25 cellular contexts compared by ENCODE assay signal in the genomic region with DNA sequence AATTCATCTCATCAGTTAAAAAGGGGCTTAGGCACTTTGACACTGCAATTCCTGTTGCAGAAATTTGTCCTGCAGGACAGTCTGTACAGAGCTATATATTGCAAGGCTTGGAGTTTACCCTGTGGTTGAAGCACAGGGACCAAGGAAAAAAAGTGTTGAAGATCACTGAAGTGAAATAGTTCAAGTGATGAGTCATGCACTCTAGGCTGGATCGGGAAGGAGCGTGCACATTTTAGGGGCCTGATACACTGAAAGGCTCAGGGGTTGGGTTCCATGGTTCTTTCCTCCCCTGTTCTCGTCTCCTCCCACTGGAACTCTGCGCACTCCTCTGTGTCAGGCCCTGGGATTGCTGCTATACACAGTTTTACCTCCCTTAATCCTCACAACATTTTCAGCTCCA.
DNase-seq lines count a peak whose midpoint lies in the region; ATAC-seq, FAIRE-seq and TF ChIP-seq lines count a peak whose summit lies in the region.
"Had no signal": no experiment of that assay in that cellular context is flagged by ENCODE, and none has a peak within 500 bp of the region (broad histone marks: within the 10 kb centered on the region; RNA-seq: fewer than 3 reads in every experiment).

No MANE protein-coding gene starts in this region.

- no peak overlapping the region for H2BK15ac ChIP-seq in mesenchymal stem cell (ENCODE audit: low read depth, poor library complexity, severe bottlenecking)

- H3K27me3 ChIP-seq in GM23248 (replicated peaks; ENCODE audit: insufficient read depth) (no peaks in the 10 kb centered on the region), astrocyte (ENCODE audit: insufficient read depth, low read length) (no peaks in the 10 kb centered on the region), mesenchymal stem cell (ENCODE audit: control insufficient read depth in 1 of 2, insufficient read depth in 1 of 2, low read length in 2 of 2) (no peaks in the 10 kb centered on the region)

- H3K4me3 ChIP-seq in GM23248, result no peak overlapping the region
- no peak overlapping the region for H3K4me3 ChIP-seq in astrocyte (ENCODE audit: insufficient read depth, low read depth, low read length)
- H3K4me3 ChIP-seq in mesenchymal stem cell (ENCODE audit: insufficient read depth in 1 of 2, low read depth in 1 of 2, low read length in 2 of 2), result no peak overlapping the region
- H3K4me3 ChIP-seq in kidney (ENCODE audit: low read length in 2 of 2), result no peak overlapping the region
- H3K4me3 ChIP-seq: lower lobe of right lung, psoas muscle had no signal

- no peak overlapping the region for H3K14ac ChIP-seq in mesenchymal stem cell (ENCODE audit: low read length in 2 of 2)

- H3K4me3 Mint-ChIP-seq in astrocyte (ENCODE audit: unreplicated experiment), result no peak overlapping the region
- H3K4me3 Mint-ChIP-seq: activated B cell treated with CpG ODN at 0.5 μM for 24 hours; activated naive CD8-positive, alpha-beta T cell treated with anti-CD3 and anti-CD28 coated beads, Interleukin-2, amount 10 ng/mL, durations not matched to agents 7 days and 5 days; activated T-helper 17 cell treated with anti-CD3 and anti-CD28 coated beads, Interleukin-2, amount 50 U/mL, for 72 hours; stimulated activated memory B cell treated with anti-CD40 and anti-IgM and Interleukin-4, amounts not matched to agents 10 μg/mL and 1 μg/mL and 100 μg/mL, for 72 hours had no signal

- H3F3A ChIP-seq in GM23248 (ENCODE audit: insufficient read depth), result no peaks in the 10 kb centered on the region

- H3K79me2 ChIP-seq in GM23248 (ENCODE audit: insufficient read depth), result no peaks in the 10 kb centered on the region
- no peaks in the 10 kb centered on the region for H3K79me2 ChIP-seq in astrocyte (ENCODE audit: insufficient read depth, low read length)

- H3K36me3 ChIP-seq in GM23248 (ENCODE audit: low read depth), result no peaks in the 10 kb centered on the region
- no peaks in the 10 kb centered on the region for H3K36me3 ChIP-seq in astrocyte (ENCODE audit: insufficient read depth, low read length)
- H3K36me3 ChIP-seq in mesenchymal stem cell (ENCODE audit: control insufficient read depth in 1 of 2, insufficient read depth in 2 of 2, low read depth in 1 of 2, low read length in 2 of 2), result no peaks in the 10 kb centered on the region
- H3K36me3 ChIP-seq in kidney (ENCODE audit: control insufficient read depth in 1 of 2, insufficient read depth in 2 of 2, low read length in 2 of 2), result no peaks in the 10 kb centered on the region
- H3K36me3 ChIP-seq: lower lobe of right lung had no signal

- no peak overlapping the region for H2BK5ac ChIP-seq in mesenchymal stem cell (ENCODE audit: low read depth, low read length, poor library complexity, severe bottlenecking)

- no peak for TF ChIP-seq CTCF in astrocyte (IDR thresholded peaks at IDR 0.05; ENCODE audit: insufficient read depth, low read depth, low read length)
- no peak for TF ChIP-seq CTCF in kidney (IDR thresholded peaks at IDR 0.05; ENCODE audit: borderline replicate concordance, extremely low read depth, insufficient read depth)

- no peak overlapping the region for H3K4ac ChIP-seq in mesenchymal stem cell (ENCODE audit: low read depth in 1 of 2, low read length in 2 of 2)

- H3K9ac ChIP-seq in GM23248 (no peak overlapping the region), astrocyte (ENCODE audit: low read length) (no peak overlapping the region), mesenchymal stem cell (ENCODE audit: low read length) (no peak overlapping the region), kidney (ENCODE audit: low read length in 2 of 2) (no peak overlapping the region)

- H3K9me2 ChIP-seq in GM23248 (ENCODE audit: insufficient read depth), result no peaks in the 10 kb centered on the region

- in situ Hi-C loops in GM23248 (cut with MboI), result loop anchor here (25.0 kb wide), 1 partner anchor 177 kb away; no protein-coding TSS in a partner anchor

- DNase-seq in AG20443 (ENCODE audit: low spot score) (peak; percentile 2), GM23248 (peak; percentile 34), astrocyte (ENCODE audit: low read depth) (no peak), mesenchymal stem cell (peak; percentile 24), kidney (no peak), T-helper 1 cell (no peak)
- no peak for DNase-seq in activated CD8-positive, alpha-beta memory T cell treated with anti-CD3 and anti-CD28 coated beads, Interleukin-2, amount 50 U/mL, for 4 hours
- DNase-seq: activated B cell treated with CpG ODN at 0.5 μM for 24 hours; activated CD4-positive, alpha-beta T cell treated with anti-CD3 and anti-CD28 coated beads, Interleukin-2, amount 50 U/mL, for 48 hours; activated CD8-positive, alpha-beta memory T cell treated with anti-CD3 and anti-CD28 coated beads, Interleukin-2, amount 50 U/mL, for 48 hours; activated naive CD8-positive, alpha-beta T cell treated with anti-CD3 and anti-CD28 coated beads, Interleukin-2, amount 10 ng/mL, durations not matched to agents 7 days and 5 days; COR-L47; effector memory CD4-positive, alpha-beta T cell; foreskin melanocyte; lower lobe of right lung; NCI-H1105 treated with DMSO at 0.1 percent for 48 hours; NCI-H2081; NCI-H345; NCI-H82; OCI-M1; psoas muscle had no signal

- no peak overlapping the region for H4K8ac ChIP-seq in mesenchymal stem cell (ENCODE audit: low read length)

- no peak overlapping the region for H3K18ac ChIP-seq in mesenchymal stem cell (ENCODE audit: low read depth in 1 of 2, low read length in 2 of 2)

- H4K20me1 ChIP-seq in GM23248 (ENCODE audit: insufficient read depth), result no peaks in the 10 kb centered on the region
- no peaks in the 10 kb centered on the region for H4K20me1 ChIP-seq in astrocyte (ENCODE audit: insufficient read depth, low read length)

- H3K27ac ChIP-seq in GM23248 (no peak overlapping the region), astrocyte (ENCODE audit: low read depth, low read length) (no peak overlapping the region), mesenchymal stem cell (ENCODE audit: low read length, poor library complexity, severe bottlenecking) (no peak overlapping the region), kidney (ENCODE audit: low read depth in 2 of 2, low read length in 2 of 2) (no peak overlapping the region)
- H3K27ac ChIP-seq: lower lobe of right lung, psoas muscle had no signal

- no peak overlapping the region for H3K4me2 ChIP-seq in GM23248 (ENCODE audit: unreplicated experiment)
- H3K4me2 ChIP-seq in astrocyte (ENCODE audit: low read length), result no peak overlapping the region
- no peak overlapping the region for H3K4me2 ChIP-seq in mesenchymal stem cell (ENCODE audit: low read length, poor library complexity, severe bottlenecking)

- H3K4me1 ChIP-seq in GM23248 (ENCODE audit: insufficient read depth), result no peaks in the 10 kb centered on the region
- H3K4me1 ChIP-seq in astrocyte (ENCODE audit: insufficient read depth, low read length), result no peaks in the 10 kb centered on the region
- H3K4me1 ChIP-seq in mesenchymal stem cell (ENCODE audit: control insufficient read depth, insufficient read depth, low read depth, low read length), result no peaks in the 10 kb centered on the region
- H3K4me1 ChIP-seq in kidney (ENCODE audit: control insufficient read depth in 1 of 2, insufficient read depth in 1 of 2, low read depth in 1 of 2, low read length in 2 of 2), result no peaks in the 10 kb centered on the region
- H3K4me1 ChIP-seq: lower lobe of right lung, psoas muscle had no signal

- no peak overlapping the region for H2BK12ac ChIP-seq in mesenchymal stem cell (ENCODE audit: low read length in 2 of 2)

- ATAC-seq in HG03442 (IDR thresholded peaks at IDR 0.05; ENCODE audit: unreplicated experiment), result no peak
- ATAC-seq: activated T-helper 17 cell treated with anti-CD3 and anti-CD28 coated beads, Interleukin-2, amount 50 U/mL, for 72 hours; esophagus mucosa; lower lobe of right lung; psoas muscle; stimulated activated memory B cell treated with anti-CD40 and anti-IgM and Interleukin-4, amounts not matched to agents 10 μg/mL and 1 μg/mL and 100 μg/mL, for 72 hours had no signal

- no peak overlapping the region for H2AK5ac ChIP-seq in mesenchymal stem cell (ENCODE audit: low read length, severe bottlenecking)

- no peaks in the 10 kb centered on the region for H3K79me1 ChIP-seq in mesenchymal stem cell (replicated peaks; ENCODE audit: low read length, poor library complexity, severe bottlenecking)

- no peaks in the 10 kb centered on the region for H3K27me3 Mint-ChIP-seq in astrocyte (ENCODE audit: low read depth, unreplicated experiment)
- H3K27me3 Mint-ChIP-seq: activated T-helper 17 cell treated with anti-CD3 and anti-CD28 coated beads, Interleukin-2, amount 50 U/mL, for 72 hours; stimulated activated memory B cell treated with anti-CD40 and anti-IgM and Interleukin-4, amounts not matched to agents 10 μg/mL and 1 μg/mL and 100 μg/mL, for 72 hours had no signal

- no peak overlapping the region for H2BK120ac ChIP-seq in mesenchymal stem cell (ENCODE audit: low read depth, low read length)

- intact Hi-C loops in kidney (cut with DNase I), result no loop called here

- 49% methylated on average over 4 of the region's 4 CpGs for WGBS in GM23248 (ENCODE audit: low coverage in 1 of 2, low lambda C conversion rate in 2 of 2, missing lambda C conversion rate in 2 of 2), 2 experiments
- WGBS in mesenchymal stem cell, result 28% methylated on average over 4 of the region's 4 CpGs

- H4K91ac ChIP-seq in mesenchymal stem cell (ENCODE audit: low read length), result no peak overlapping the region

- no peak overlapping the region for H3K23ac ChIP-seq in mesenchymal stem cell (ENCODE audit: low read length in 2 of 2)

- no peak overlapping the region for H2AFZ ChIP-seq in GM23248
- no peak overlapping the region for H2AFZ ChIP-seq in astrocyte (ENCODE audit: low read depth, low read length)
- no peak overlapping the region for H2AFZ ChIP-seq in mesenchymal stem cell (ENCODE audit: low read depth, low read length)

- H3K4me1 Mint-ChIP-seq in astrocyte (ENCODE audit: low read depth, unreplicated experiment), result peaks cover 5% of the 10 kb centered on the region
- H3K4me1 Mint-ChIP-seq: activated B cell treated with CpG ODN at 0.5 μM for 24 hours; activated naive CD8-positive, alpha-beta T cell treated with anti-CD3 and anti-CD28 coated beads, Interleukin-2, amount 10 ng/mL, durations not matched to agents 7 days and 5 days; activated T-helper 17 cell treated with anti-CD3 and anti-CD28 coated beads, Interleukin-2, amount 50 U/mL, for 72 hours; stimulated activated memory B cell treated with anti-CD40 and anti-IgM and Interleukin-4, amounts not matched to agents 10 μg/mL and 1 μg/mL and 100 μg/mL, for 72 hours had no signal

- H3K27ac Mint-ChIP-seq in astrocyte (ENCODE audit: unreplicated experiment), result no peak overlapping the region
- H3K27ac Mint-ChIP-seq: activated B cell treated with CpG ODN at 0.5 μM for 24 hours; activated naive CD8-positive, alpha-beta T cell treated with anti-CD3 and anti-CD28 coated beads, Interleukin-2, amount 10 ng/mL, durations not matched to agents 7 days and 5 days; activated T-helper 17 cell treated with anti-CD3 and anti-CD28 coated beads, Interleukin-2, amount 50 U/mL, for 72 hours; stimulated activated memory B cell treated with anti-CD40 and anti-IgM and Interleukin-4, amounts not matched to agents 10 μg/mL and 1 μg/mL and 100 μg/mL, for 72 hours had no signal

- no peaks in the 10 kb centered on the region for H3K36me3 Mint-ChIP-seq in astrocyte (ENCODE audit: low read depth, unreplicated experiment)
- H3K36me3 Mint-ChIP-seq: activated naive CD8-positive, alpha-beta T cell treated with anti-CD3 and anti-CD28 coated beads, Interleukin-2, amount 10 ng/mL, durations not matched to agents 7 days and 5 days; stimulated activated memory B cell treated with anti-CD40 and anti-IgM and Interleukin-4, amounts not matched to agents 10 μg/mL and 1 μg/mL and 100 μg/mL, for 72 hours had no signal

- no peaks in the 10 kb centered on the region for H3K9me3 Mint-ChIP-seq in astrocyte (ENCODE audit: unreplicated experiment)
- H3K9me3 Mint-ChIP-seq: activated B cell treated with CpG ODN at 0.5 μM for 24 hours; activated naive CD8-positive, alpha-beta T cell treated with anti-CD3 and anti-CD28 coated beads, Interleukin-2, amount 10 ng/mL, durations not matched to agents 7 days and 5 days; activated T-helper 17 cell treated with anti-CD3 and anti-CD28 coated beads, Interleukin-2, amount 50 U/mL, for 72 hours; stimulated activated memory B cell treated with anti-CD40 and anti-IgM and Interleukin-4, amounts not matched to agents 10 μg/mL and 1 μg/mL and 100 μg/mL, for 72 hours had no signal

- peak; percentile 55 for FAIRE-seq in astrocyte (lab: Jason Lieb, UNC)
- no peak for FAIRE-seq in kidney (lab: Jason Lieb, UNC)

- H3K9me3 ChIP-seq in GM23248 (ENCODE audit: low read depth) (no peaks in the 10 kb centered on the region), astrocyte (ENCODE audit: insufficient read depth, low read depth, low read length) (no peaks in the 10 kb centered on the region), mesenchymal stem cell (ENCODE audit: control insufficient read depth, low read length) (no peaks in the 10 kb centered on the region), kidney (ENCODE audit: control insufficient read depth in 1 of 2, low read length in 2 of 2) (no peaks in the 10 kb centered on the region)
- H3K9me3 ChIP-seq: lower lobe of right lung, psoas muscle had no signal

Comparison
In these comparisons a context has a peak if more than half of its experiments do, and no peak if none do; other contexts are left out.
1. DNase-seq: peak in AG20443 (single experiment), GM23248 (single experiment) and mesenchymal stem cell (single experiment); none in astrocyte (single experiment), activated CD8-positive, alpha-beta memory T cell treated with anti-CD3 and anti-CD28 coated beads, Interleukin-2, amount 50 U/mL, for 4 hours (single experiment), kidney (single experiment) and T-helper 1 cell (0 of 5).